ENCODE assay signal across 18 cellular contexts in genomic region chr15:26892119-26892518, GRCh38. TPM values are rescaled to one million over a fixed set of nuclear protein-coding genes. Genes with fewer than 3 reads are reported as not detected.
A peak's percentile ranks its signal among the peaks of the same experiment; 100 is the strongest.
DNase-seq lines count a peak whose midpoint lies in the region; ATAC-seq and TF ChIP-seq lines count a peak whose summit lies in the region.
"Had no signal": no experiment of that assay in that cellular context is flagged by ENCODE, and none has a peak within 500 bp of the region (broad histone marks: within the 10 kb centered on the region; RNA-seq: fewer than 3 reads in every experiment).

No MANE protein-coding gene starts in this region.

- H3K4me2 ChIP-seq in osteoblast (ENCODE audit: insufficient read depth, low read length) = peak overlapping the region; percentile 86

- peaks cover 0 to 37% (median 20%) of the 10 kb centered on the region in 4 donors for H3K4me1 ChIP-seq in esophagus muscularis mucosa
- peaks cover 8% of the 10 kb centered on the region for H3K4me1 ChIP-seq in osteoblast (ENCODE audit: insufficient read depth, low read length)
- H3K4me1 ChIP-seq: gastrocnemius medialis, HAP-1 had no signal

- intact Hi-C loops in esophagus muscularis mucosa (cut with DNase I) = no loop called here

- H2AFZ ChIP-seq in osteoblast (ENCODE audit: low read length) = peak overlapping the region; percentile 90

- no peak for TF ChIP-seq EP300 in esophagus muscularis mucosa (IDR thresholded peaks at IDR 0.05)

- H3K36me3 ChIP-seq in esophagus muscularis mucosa = peaks cover 0 to 3% (median 0%) of the 10 kb centered on the region in 4 donors
- no peaks in the 10 kb centered on the region for H3K36me3 ChIP-seq in osteoblast (ENCODE audit: insufficient read depth, low read length)
- H3K36me3 ChIP-seq: gastrocnemius medialis, HAP-1, upper lobe of right lung had no signal

- no peaks in the 10 kb centered on the region for H3K79me2 ChIP-seq in osteoblast (ENCODE audit: insufficient read depth, low read length)

- in situ Hi-C loops in GM13977 (cut with MboI; ENCODE audit: low pct_unique_long_range_greater_than_20kb, low sequenced_read_pairs, unreplicated experiment) = no loop called here

- DNase-seq in GM13977 (ENCODE audit: low spot score) (peak; percentile 3), esophagus muscularis mucosa (ENCODE audit: extremely low spot score) (peak; percentile 62), osteoblast (ENCODE audit: insufficient read length, low spot score, missing footprints) (peak; percentile 78), NCI-H524 (lab: John Stamatoyannopoulos, UW) (no peak)
- no peak for DNase-seq in NK-92 treated with Interleukin-12 subunit alpha and Interleukin-12 subunit beta, amount 100 ng/mL, for 24 hours (lab: John Stamatoyannopoulos, UW)
- DNase-seq: CD8-positive, alpha-beta memory T cell; gastrocnemius medialis; GF-D8; upper lobe of right lung had no signal

- H3K27ac ChIP-seq in VCaP (peak overlapping the region; percentile 73), esophagus muscularis mucosa (replicated peaks in 1 of 4) (no peak overlapping the region), osteoblast (ENCODE audit: low read depth, low read length) (no peak overlapping the region)
- H3K27ac ChIP-seq: gastrocnemius medialis, RWPE1, upper lobe of right lung had no signal

- WGBS in esophagus muscularis mucosa = 57% methylated on average over 27 of the region's 28 CpGs

- no peak for TF ChIP-seq POLR2A in esophagus muscularis mucosa (IDR thresholded peaks at IDR 0.05; ENCODE audit: low read depth)

- no peaks in the 10 kb centered on the region for H4K20me1 ChIP-seq in osteoblast (ENCODE audit: insufficient read depth, low read length)

- peak overlapping the region in 3 of 4 donors; percentile 23 to 46 (median 24) for H3K4me3 ChIP-seq in esophagus muscularis mucosa
- peak overlapping the region; percentile 66 for H3K4me3 ChIP-seq in osteoblast (ENCODE audit: insufficient read depth, low read length)
- H3K4me3 ChIP-seq: gastrocnemius medialis, GM12878, HAP-1, upper lobe of right lung had no signal

- H3K27me3 ChIP-seq in esophagus muscularis mucosa (peaks cover 0 to 9% (median 0%) of the 10 kb centered on the region in 4 donors), osteoblast (ENCODE audit: insufficient read depth, low read length) (no peaks in the 10 kb centered on the region)

- ATAC-seq in HG03045 (IDR thresholded peaks at IDR 0.05; ENCODE audit: unreplicated experiment) (no peak), GM18868 (IDR thresholded peaks at IDR 0.05; ENCODE audit: unreplicated experiment) (no peak)
- ATAC-seq: gastrocnemius medialis had no signal

- peaks cover 0 to 4% (median 0%) of the 10 kb centered on the region in 4 donors for H3K9me3 ChIP-seq in esophagus muscularis mucosa
- H3K9me3 ChIP-seq in osteoblast (ENCODE audit: low read depth, low read length) = no peaks in the 10 kb centered on the region
- H3K9me3 ChIP-seq: gastrocnemius medialis, HAP-1, upper lobe of right lung had no signal

- no peak for TF ChIP-seq CTCF in GM13977 (IDR thresholded peaks at IDR 0.05; ENCODE audit: extremely low read depth, insufficient read depth, missing control alignments)
- TF ChIP-seq CTCF in VCaP (conservative IDR thresholded peaks at IDR 0.05) = no peak
- TF ChIP-seq CTCF in esophagus muscularis mucosa (IDR thresholded peaks at IDR 0.05) = no peak
- no peak for TF ChIP-seq CTCF in osteoblast (IDR thresholded peaks at IDR 0.05; ENCODE audit: extremely low read depth, low read depth, low read length)

RNA-seq across cellular contexts. Expression of gene GABRA5, which starts 25.3 kb away (rescaled TPM):
- total RNA-seq in esophagus muscularis mucosa (100 to 1,000 TPM in 1 of 4 donors, 10 to 100 TPM in 3; 10.3 to 103 (median 38.0) TPM), osteoblast (not detected in 2 replicates)
- total RNA-seq: activated T-helper 2 cell treated with anti-CD3 and anti-CD28 coated beads, Interferon-gamma antibody, Interleukin-2, Interleukin-4, amounts not matched to agents 10 μg/mL and 5 μg/mL and 100 μg/mL, durations not matched to agents 14 hours and 24 hours and 36 hours; CD8-positive, alpha-beta memory T cell; gastrocnemius medialis; GM12878; mesenteric fat pad; posterior vena cava; upper lobe of right lung had no signal

Comparison
In these comparisons a context has a peak if more than half of its experiments do, and no peak if none do; other contexts are left out.
1. DNase-seq: peak in GM13977 (single experiment), esophagus muscularis mucosa (single experiment) and osteoblast (single experiment); none in NCI-H524 (0 of 2) and NK-92 treated with Interleukin-12 subunit alpha and Interleukin-12 subunit beta, amount 100 ng/mL, for 24 hours (single experiment).
2. RNA of gene GABRA5, which starts 25.3 kb away (total RNA-seq): 10.3 to 103 TPM in esophagus muscularis mucosa; not detected in osteoblast; every median in the first group is over 10 times any median in the second.